ENCODE assay signal across 19 cellular contexts in genomic region chr17:80481284-80482057, GRCh38. TPM values are rescaled to one million over a fixed set of nuclear protein-coding genes. Genes with fewer than 3 reads are reported as not detected.
DNase-seq lines count a peak whose midpoint lies in the region; ATAC-seq, FAIRE-seq and TF ChIP-seq lines count a peak whose summit lies in the region.
"Had no signal": no experiment of that assay in that cellular context is flagged by ENCODE, and none has a peak within 500 bp of the region (broad histone marks: within the 10 kb centered on the region; RNA-seq: fewer than 3 reads in every experiment).

No MANE protein-coding gene starts in this region.

- FAIRE-seq in small intestine (lab: Jason Lieb, UNC), result no peak
- FAIRE-seq: GM18507 had no signal

- no peaks in the 10 kb centered on the region for H4K20me1 ChIP-seq in GM23248 (ENCODE audit: insufficient read depth)
- H4K20me1 ChIP-seq in mammary epithelial cell (ENCODE audit: insufficient read depth, low read length), result no peaks in the 10 kb centered on the region

- peaks cover 4% of the 10 kb centered on the region for H3K4me1 Mint-ChIP-seq in endodermal cell

- CTCF ChIA-PET in mammary epithelial cell (lab: Charles Lee; ENCODE audit: low non-redundant PET), result no interaction called here

- H3K27ac ChIP-seq in endodermal cell (ENCODE audit: low read depth, low read length), result no peak overlapping the region
- H3K27ac ChIP-seq in small intestine (ENCODE audit: low read depth in 1 of 2, low read length in 1 of 2), result no peak overlapping the region
- no peak overlapping the region for H3K27ac ChIP-seq in GM23248
- no peak overlapping the region for H3K27ac ChIP-seq in mammary epithelial cell (ENCODE audit: insufficient read depth, low read depth, low read length)
- H3K27ac ChIP-seq: 22Rv1, C4-2B, SK-N-MC had no signal

- H3K27ac Mint-ChIP-seq in endodermal cell, result no peak overlapping the region
- H3K27ac Mint-ChIP-seq: HFFc6 had no signal

- H3K79me2 ChIP-seq in GM23248 (ENCODE audit: insufficient read depth), result no peaks in the 10 kb centered on the region
- no peaks in the 10 kb centered on the region for H3K79me2 ChIP-seq in mammary epithelial cell (ENCODE audit: insufficient read depth, low read length)

- H3K27me3 ChIP-seq in endodermal cell (ENCODE audit: control insufficient read depth, insufficient read depth, low read length, poor library complexity, severe bottlenecking), result peaks cover 69% of the 10 kb centered on the region
- peaks cover 16 to 33% of the 10 kb centered on the region in 2 donors for H3K27me3 ChIP-seq in small intestine (ENCODE audit: control insufficient read depth in 2 of 2, insufficient read depth in 2 of 2, low read length in 2 of 2)
- peaks cover 52% of the 10 kb centered on the region for H3K27me3 ChIP-seq in GM23248 (replicated peaks; ENCODE audit: insufficient read depth)
- H3K27me3 ChIP-seq in mammary epithelial cell (ENCODE audit: insufficient read depth, low read length), result peaks cover 30% of the 10 kb centered on the region

- no peaks in the 10 kb centered on the region for H3K9me3 Mint-ChIP-seq in endodermal cell
- H3K9me3 Mint-ChIP-seq: HFFc6 had no signal

- H2AFZ ChIP-seq in GM23248, result no peak overlapping the region
- no peak overlapping the region for H2AFZ ChIP-seq in mammary epithelial cell (ENCODE audit: low read depth, low read length)

- 54 to 65% methylated on average over 10 to 21 of the region's 21 CpGs for WGBS in endodermal cell (ENCODE audit: insufficient coverage in 1 of 2, insufficient read length in 1 of 2), 2 experiments
- 27 to 42% (median 30%) methylated on average over 17 to 21 of the region's 21 CpGs for WGBS in small intestine, 3 donors
- 43 to 46% methylated on average over 20 to 21 of the region's 21 CpGs for WGBS in GM23248 (ENCODE audit: low coverage in 1 of 2, low lambda C conversion rate in 2 of 2, missing lambda C conversion rate in 2 of 2), 2 experiments
- WGBS in mammary epithelial cell (ENCODE audit: low coverage, missing lambda C conversion rate), result 71% methylated on average over 16 of the region's 21 CpGs

- H3F3A ChIP-seq in GM23248 (ENCODE audit: insufficient read depth), result no peaks in the 10 kb centered on the region

- dilution Hi-C loops in mammary epithelial cell (cut with HindIII; ENCODE audit: low sequenced_read_pairs), result no loop called here

- peak; percentile 56 for DNase-seq in NCI-H1436 (lab: John Stamatoyannopoulos, UW)
- DNase-seq in NCI-H1436 treated with DMSO at 0.1 percent for 48 hours (lab: John Stamatoyannopoulos, UW), result no peak
- peak; percentile 20 for DNase-seq in NCI-H345 treated with DMSO at 0.1 percent for 48 hours (lab: John Stamatoyannopoulos, UW; ENCODE audit: unreplicated experiment)
- peak; percentile 80 for DNase-seq in endodermal cell
- DNase-seq in small intestine, result peak; percentile 44
- no peak for DNase-seq in GM23248
- no peak for DNase-seq in mammary epithelial cell
- DNase-seq: COR-L47, HFFc6, Karpas-422, NCI-H2029 treated with DMSO at 0.1 percent for 48 hours, NCI-H226, NCI-H748 treated with DMSO at 0.1 percent for 48 hours had no signal

- in situ Hi-C loops in GM23248 (cut with MboI), result no loop called here
- in situ Hi-C loops in mammary epithelial cell (cut with MboI; ENCODE audit: low sequenced_read_pairs in 2 of 2), result no loop called here

- H3K4me3 Mint-ChIP-seq in endodermal cell, result no peak overlapping the region
- H3K4me3 Mint-ChIP-seq: HFFc6 had no signal

- no peaks in the 10 kb centered on the region for H3K36me3 ChIP-seq in endodermal cell (ENCODE audit: control insufficient read depth, insufficient read depth, low read length)
- H3K36me3 ChIP-seq in small intestine (ENCODE audit: control insufficient read depth in 2 of 2, insufficient read depth in 2 of 2, low read length in 2 of 2), result no peaks in the 10 kb centered on the region
- no peaks in the 10 kb centered on the region for H3K36me3 ChIP-seq in GM23248 (ENCODE audit: low read depth)
- H3K36me3 ChIP-seq in mammary epithelial cell (ENCODE audit: insufficient read depth, low read length), result no peaks in the 10 kb centered on the region

- ATAC-seq in GM19463 (IDR thresholded peaks at IDR 0.05; ENCODE audit: unreplicated experiment), result no peak
- ATAC-seq: PC-3 had no signal

- H3K4me3 ChIP-seq in endodermal cell (ENCODE audit: low read length), result no peak overlapping the region
- no peak overlapping the region for H3K4me3 ChIP-seq in small intestine (ENCODE audit: low read depth in 1 of 2, low read length in 2 of 2)
- H3K4me3 ChIP-seq in GM23248, result no peak overlapping the region
- no peak overlapping the region for H3K4me3 ChIP-seq in mammary epithelial cell (replicated peaks in 1 of 3; ENCODE audit: insufficient read depth in 1 of 3, low read depth in 2 of 3, low read length in 3 of 3)
- H3K4me3 ChIP-seq: SK-N-MC had no signal

- peaks cover 60% of the 10 kb centered on the region for H3K27me3 Mint-ChIP-seq in endodermal cell (ENCODE audit: insufficient read depth)

- H3K36me3 Mint-ChIP-seq in endodermal cell (ENCODE audit: low read depth), result no peaks in the 10 kb centered on the region

- TF ChIP-seq CTCF in endodermal cell (conservative IDR thresholded peaks at IDR 0.05), result no peak
- no peak for TF ChIP-seq CTCF in mammary epithelial cell (conservative IDR thresholded peaks at IDR 0.05 in 1 of 2, IDR thresholded peaks at IDR 0.05 in 1 of 2; ENCODE audit: extremely low read depth in 1 of 2, insufficient read depth in 1 of 2, low read depth in 1 of 2, low read length in 2 of 2)

- intact Hi-C loops in mammary epithelial cell (cut with micrococcal nuclease), result loop anchor here (2.0 kb wide), 1 partner anchor 63 kb away; the partner anchor contains the start of gene RPTOR

- no peak overlapping the region for H3K9ac ChIP-seq in endodermal cell (ENCODE audit: extremely low read depth, low read length, poor library complexity, severe bottlenecking)
- no peak overlapping the region for H3K9ac ChIP-seq in GM23248
- no peak overlapping the region for H3K9ac ChIP-seq in mammary epithelial cell (ENCODE audit: insufficient read depth, low read length)

- H3K9me2 ChIP-seq in GM23248 (ENCODE audit: insufficient read depth), result no peaks in the 10 kb centered on the region

- H3K9me3 ChIP-seq in endodermal cell (ENCODE audit: control insufficient read depth, low read length) (no peaks in the 10 kb centered on the region), small intestine (ENCODE audit: control insufficient read depth, low read depth) (no peaks in the 10 kb centered on the region), GM23248 (ENCODE audit: low read depth) (no peaks in the 10 kb centered on the region), mammary epithelial cell (replicated peaks; ENCODE audit: insufficient read depth, low read length) (no peaks in the 10 kb centered on the region)

- no peak overlapping the region for H3K4me2 ChIP-seq in GM23248 (ENCODE audit: unreplicated experiment)
- no peak overlapping the region for H3K4me2 ChIP-seq in mammary epithelial cell (ENCODE audit: insufficient read depth, low read depth, low read length)

- BruUV-seq in mammary epithelial cell (replicated peaks; lab: Mats Ljungman, UMichigan), result no TSS peak

- H3K4me1 ChIP-seq in endodermal cell (ENCODE audit: control insufficient read depth, insufficient read depth, low read length) (peaks cover 4% of the 10 kb centered on the region), small intestine (ENCODE audit: control insufficient read depth in 2 of 2, insufficient read depth in 1 of 2, low read depth in 1 of 2, low read length in 1 of 2) (peaks cover 0 to 2% of the 10 kb centered on the region in 2 donors), GM23248 (ENCODE audit: insufficient read depth) (no peaks in the 10 kb centered on the region), mammary epithelial cell (ENCODE audit: insufficient read depth, low read length) (peaks cover 14% of the 10 kb centered on the region)

RNA-seq across cellular contexts. Expression of gene NPTX1, which starts 5.1 kb away (rescaled TPM):
- 1 to 10 TPM in 1 of 2 donors, under 1 TPM in 1; 0.24 to 2.3 TPM for total RNA-seq in endodermal cell
- 2.3 TPM for polyA plus RNA-seq in endodermal cell (2013, experiment 1 of 2)
- polyA plus RNA-seq in endodermal cell (2013, experiment 2 of 2), result 1.2 TPM
- polyA plus RNA-seq in small intestine, result under 1 TPM in 1 of 3 donors, not detected in 2; 0.39 TPM
- total RNA-seq in GM23248 (2014; rRNA removed; shearing (Covaris generic)), result 0.25 and 1.1 TPM in 2 replicates
- 0.39 and 0.43 TPM in 2 replicates for polyA plus RNA-seq in GM23248 (2016; fragmentation: Nextera tagmentation; extraction: Ambion mirVana)
- total RNA-seq in mammary epithelial cell, result under 1 TPM; 0.17 to 0.21 TPM
- 0.14 TPM for polyA plus RNA-seq in mammary epithelial cell
- polyA minus RNA-seq in mammary epithelial cell, result not detected

Comparison
In these comparisons a context has a peak if more than half of its experiments do, and no peak if none do; other contexts are left out.
1. DNase-seq: peak in NCI-H1436 (single experiment), NCI-H345 treated with DMSO at 0.1 percent for 48 hours (single experiment), endodermal cell (single experiment) and small intestine (single experiment); none in NCI-H1436 treated with DMSO at 0.1 percent for 48 hours (single experiment), GM23248 (single experiment) and mammary epithelial cell (single experiment).